8 cellular contexts compared by ENCODE assay signal in the genomic region with DNA sequence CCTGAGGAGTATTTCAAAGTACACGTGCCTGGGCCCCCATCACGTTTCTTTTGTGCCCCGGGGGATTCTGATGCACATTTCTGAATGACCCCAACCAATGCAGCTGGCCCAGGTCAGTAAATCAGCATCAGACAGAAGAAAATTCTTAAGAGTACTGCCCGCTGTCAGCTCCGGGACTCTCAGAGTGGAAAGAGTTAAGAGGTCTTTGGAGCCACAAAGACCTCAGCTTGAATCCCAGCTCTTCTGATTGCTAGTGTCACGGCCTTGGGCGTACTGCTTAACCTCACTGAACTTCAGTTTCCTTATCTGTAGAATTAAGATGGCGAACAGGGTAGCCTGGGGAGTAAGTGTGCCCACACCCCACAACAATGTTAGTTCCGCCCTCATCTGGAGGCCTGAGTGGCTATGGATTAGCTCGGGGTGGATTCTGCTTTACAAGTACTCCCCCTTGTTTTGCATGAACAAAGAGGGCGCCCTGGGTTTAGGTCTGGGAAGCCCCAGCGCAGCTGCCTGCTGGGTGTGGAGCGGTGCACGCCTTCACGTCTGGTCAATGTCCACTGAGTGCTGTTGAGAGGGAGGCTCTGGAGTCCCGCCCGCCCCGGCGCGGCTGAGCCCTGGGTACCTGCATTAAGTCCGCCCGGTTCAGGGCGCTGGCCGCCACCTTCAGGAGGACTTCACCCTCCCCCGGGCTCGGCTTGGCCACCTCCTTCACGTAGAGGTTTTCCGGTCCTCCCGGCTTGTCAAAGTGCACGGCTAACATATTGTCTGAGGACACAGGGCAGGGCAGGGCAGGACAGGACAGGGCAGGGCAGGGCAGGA. TPM values are rescaled to one million over a fixed set of nuclear protein-coding genes. Genes with fewer than 3 reads are reported as not detected.
DNase-seq lines count a peak whose midpoint lies in the region; ATAC-seq, FAIRE-seq and TF ChIP-seq lines count a peak whose summit lies in the region.

No MANE protein-coding gene starts in this region.

- peaks cover 19% of the 10 kb centered on the region for H3K36me3 ChIP-seq in HAP-1 (replicated peaks)
- peaks cover 5 to 9% of the 10 kb centered on the region in 2 experiments; a peak in 3 of 5 replicates for H3K36me3 ChIP-seq in HepG2 (replicated peaks in 1 of 2; ENCODE audit: control insufficient read depth in 1 of 2, insufficient read depth in 2 of 2, low read length in 2 of 2)
- peaks cover 8 to 18% of the 10 kb centered on the region in 2 donors for H3K36me3 ChIP-seq in stomach smooth muscle (ENCODE audit: control insufficient read depth in 2 of 2, insufficient read depth in 2 of 2, low read length in 2 of 2)

- no peak for TF ChIP-seq RAD21 in HepG2 (CRISPR knock-in tag; IDR thresholded peaks at IDR 0.05)

- in situ Hi-C loops in HAP-1 (cut with MboI; ENCODE audit: low sequenced_read_pairs): loop anchor here (10.0 kb wide), 1 partner anchor 159 kb away; the partner anchor contains the start of gene ATAD2B
- in situ Hi-C loops in HepG2 (cut with HindIII; ENCODE audit: extremely low pct_ligation_motif_present, low pct_unique_long_range_greater_than_20kb): loop anchor here (10.0 kb wide), 1 partner anchor 81 kb away; no protein-coding TSS in a partner anchor

- CTCF ChIA-PET in HepG2 (lab: Yijun Ruan, JAX; ENCODE audit: low intra/inter-chr PET ratio, low total read pairs): interaction anchor here (0.6 to 3.5 kb wide), 6 partner anchors 40 to 157 kb away, joined by 4 to 71 read pairs (median 8); partner anchors contain the start of gene ATAD2B

- intact Hi-C loops in HepG2 (cut with micrococcal nuclease; ENCODE audit: unreplicated experiment): loop anchor here (1.0 to 5.0 kb wide), 6 partner anchors 36 to 261 kb away; partner anchors contain the start of genes ATAD2B, FAM228B, PFN4 and WDCP

- no peaks in the 10 kb centered on the region for H3K27me3 ChIP-seq in HAP-1 (ENCODE audit: low read depth)
- no peaks in the 10 kb centered on the region; a peak in 1 of 5 replicates for H3K27me3 ChIP-seq in HepG2 (ENCODE audit: control insufficient read depth in 1 of 2, insufficient read depth in 2 of 2, low read length in 2 of 2)
- H3K27me3 ChIP-seq in stomach smooth muscle (ENCODE audit: control insufficient read depth in 1 of 2, insufficient read depth in 2 of 2, low read length in 2 of 2): no peaks in the 10 kb centered on the region

- H2AFZ ChIP-seq in HepG2 (ENCODE audit: low read length): peak overlapping the region; percentile 69

- POLR2A ChIA-PET in HepG2 (lab: Yijun Ruan, JAX): interaction anchor here (0.6 to 3.4 kb wide), 43 partner anchors 7 to 630 kb away, joined by 3 to 99 read pairs (median 5); partner anchors contain the start of genes ATAD2B, FAM228B, ITSN2 and PFN4

- WGBS in HepG2 (ENCODE audit: low lambda C conversion rate): under 1% methylated on average over 21 of the region's 30 CpGs

- H3K4me3 ChIP-seq in HAP-1 (peak overlapping the region; percentile 47), HepG2 (replicated peaks in 1 of 3; ENCODE audit: insufficient read depth in 1 of 3, low read depth in 2 of 3, low read length in 3 of 3) (peak overlapping the region; percentile 67 to 84 (median 74)), stomach smooth muscle (ENCODE audit: low read length in 2 of 2) (peak overlapping the region; percentile 75 to 80)

- peak; percentile 92 for ATAC-seq in HepG2

- H3K9ac ChIP-seq in HepG2 (ENCODE audit: insufficient read depth, low read depth, low read length): peak overlapping the region; percentile 79
- H3K9ac ChIP-seq in stomach smooth muscle (ENCODE audit: low read length in 2 of 2): peak overlapping the region; percentile 69 to 74

- no peaks in the 10 kb centered on the region for H4K20me1 ChIP-seq in HepG2 (ENCODE audit: insufficient read depth, low read length)

- TF ChIP-seq CTCF in 22Rv1 (IDR thresholded peaks at IDR 0.05) (no peak), HepG2 (CRISPR knock-in tag; IDR thresholded peaks at IDR 0.05) (no peak)

- peak in 1 of 2 experiments; percentile 65; a peak in 1 of 4 replicates for TF ChIP-seq EP300 in HepG2 (IDR thresholded peaks at IDR 0.05; ENCODE audit: low read depth in 2 of 2, low read length in 2 of 2)
- peak; percentile 46; the same call in 1 of the 2 replicates for TF ChIP-seq EP300 in HepG2 (CRISPR knock-in tag; IDR thresholded peaks at IDR 0.05; ENCODE audit: borderline replicate concordance)

- TF ChIP-seq POLR2A in HepG2 (IDR thresholded peaks at IDR 0.05; ENCODE audit: insufficient read depth in 1 of 2, low read depth in 2 of 2, low read length in 2 of 2): peak; percentile 71 to 85; a peak in 3 of 4 replicates

- 0 out of 2 replicates have a peak overlapping the region, but pooled peaks have one; percentile 13 for H3K27ac ChIP-seq in 22Rv1
- peak overlapping the region; percentile 70 for H3K27ac ChIP-seq in cingulate gyrus (ENCODE audit: low read depth, low read length)
- H3K27ac ChIP-seq in HepG2 (ENCODE audit: extremely low read length, insufficient read depth, low read length): peak overlapping the region; percentile 89
- peak overlapping the region; percentile 88 for H3K27ac ChIP-seq in stomach smooth muscle (ENCODE audit: low read length)

- H3K79me2 ChIP-seq in HepG2 (ENCODE audit: insufficient read depth, low read length): no peaks in the 10 kb centered on the region

- H3K4me2 ChIP-seq in HepG2 (ENCODE audit: low read depth, low read length): peak overlapping the region; percentile 91

- TSS peak; percentile 62 for BruUV-seq in HepG2 (replicated peaks; lab: Mats Ljungman, UMichigan)

- peaks cover 8% of the 10 kb centered on the region for H3K4me1 ChIP-seq in HAP-1
- peaks cover 22% of the 10 kb centered on the region for H3K4me1 ChIP-seq in HepG2 (ENCODE audit: insufficient read depth, low read length)
- H3K4me1 ChIP-seq in stomach smooth muscle (ENCODE audit: control insufficient read depth, insufficient read depth, low read length): peaks cover 21% of the 10 kb centered on the region

- DNase-seq in GM04504 (ENCODE audit: low read depth) (peak; percentile 56), HAP-1 (ENCODE audit: low spot score in 2 of 2) (peak; percentile 92 to 94), LHCN-M2 (ENCODE audit: low read depth) (peak; percentile 92), SHP77 treated with DMSO at 0.1 percent for 48 hours (lab: John Stamatoyannopoulos, UW) (peak; percentile 67), HepG2 (ENCODE audit: low spot score) (peak; percentile 98)

- H3K9me3 ChIP-seq in HAP-1 (no peaks in the 10 kb centered on the region), HepG2 (ENCODE audit: low read length) (no peaks in the 10 kb centered on the region), stomach smooth muscle (ENCODE audit: control insufficient read depth in 2 of 2, low read length in 2 of 2) (no peaks in the 10 kb centered on the region)

- peak; percentile 97 for FAIRE-seq in HepG2 (lab: Jason Lieb, UNC)

RNA-seq across cellular contexts. Expression of gene TP53I3, which starts 0.9 kb away (rescaled TPM):
- total RNA-seq in LHCN-M2 (2014; rRNA removed) (101 and 119 TPM in 2 replicates), HepG2 (2016; rRNA removed; fragmentation: Illumina TruSeq; extraction: Trizol) (44.1 and 48.2 TPM in 2 replicates)
- 113 TPM for polyA plus RNA-seq in LHCN-M2 (2012)
- 20.7 and 22.2 TPM in 2 replicates for total RNA-seq in HepG2 (2016; cell fraction: cytosol; rRNA removed; fragmentation: Illumina TruSeq; extraction: Trizol; ENCODE audit: low read depth)
- 42.9 and 49.7 TPM in 2 replicates for total RNA-seq in HepG2 (2016; cell fraction: insoluble cytoplasmic fraction; rRNA removed; fragmentation: Illumina TruSeq; extraction: Trizol)
- total RNA-seq in HepG2 (2016; cell fraction: membrane; rRNA removed; fragmentation: Illumina TruSeq; extraction: Trizol): 24.0 and 30.6 TPM in 2 replicates
- 28.3 and 28.4 TPM in 2 replicates for total RNA-seq in HepG2 (2016; cell fraction: nucleus; rRNA removed; fragmentation: Illumina TruSeq; extraction: Trizol)
- polyA plus RNA-seq in HepG2 (2011; rRNA removed): 24.6 and 25.0 TPM in 2 replicates
- polyA plus RNA-seq in HepG2 (2011; cell fraction: cytosol; rRNA removed): 21.0 and 30.0 TPM in 2 replicates
- polyA plus RNA-seq in HepG2 (2011; cell fraction: nucleus; rRNA removed): 49.6 and 56.9 TPM in 2 replicates
- polyA plus RNA-seq in HepG2 (2012): 12.6 and 13.5 TPM in 2 replicates
- 21.7 and 25.2 TPM in 2 replicates for polyA plus RNA-seq in HepG2 (2016; cell fraction: cytosol; fragmentation: Illumina TruSeq; extraction: Trizol; ENCODE audit: low read depth)
- polyA plus RNA-seq in HepG2 (2016; cell fraction: insoluble cytoplasmic fraction; fragmentation: Illumina TruSeq; extraction: Trizol; ENCODE audit: low read depth): 42.5 and 45.3 TPM in 2 replicates
- polyA plus RNA-seq in HepG2 (2016; cell fraction: membrane; fragmentation: Illumina TruSeq; extraction: Trizol; ENCODE audit: low read depth): 19.9 and 20.6 TPM in 2 replicates
- polyA plus RNA-seq in HepG2 (2016; cell fraction: nucleus; fragmentation: Illumina TruSeq; extraction: Trizol; ENCODE audit: insufficient read depth, low read depth): 57.4 and 58.7 TPM in 2 replicates
- 28.4 and 29.9 TPM in 2 replicates for polyA minus RNA-seq in HepG2 (2011; rRNA and poly(A)+ RNA removed; ENCODE audit: low replicate concordance)
- 7.3 and 10.7 TPM in 2 replicates for polyA minus RNA-seq in HepG2 (2011; cell fraction: cytosol; rRNA and poly(A)+ RNA removed)
- polyA minus RNA-seq in HepG2 (2011; cell fraction: nucleus; rRNA and poly(A)+ RNA removed): 11.7 and 12.7 TPM in 2 replicates

RNA-seq across cellular contexts. Expression of gene SF3B6, which starts 7.7 kb away (rescaled TPM):
- total RNA-seq in LHCN-M2 (2014; rRNA removed): 130 and 144 TPM in 2 replicates
- 129 TPM for polyA plus RNA-seq in LHCN-M2 (2012)
- total RNA-seq in HepG2 (2016; rRNA removed; fragmentation: Illumina TruSeq; extraction: Trizol): 182 and 254 TPM in 2 replicates
- total RNA-seq in HepG2 (2016; cell fraction: cytosol; rRNA removed; fragmentation: Illumina TruSeq; extraction: Trizol; ENCODE audit: low read depth): 45.9 and 48.0 TPM in 2 replicates
- total RNA-seq in HepG2 (2016; cell fraction: insoluble cytoplasmic fraction; rRNA removed; fragmentation: Illumina TruSeq; extraction: Trizol): 184 and 279 TPM in 2 replicates
- total RNA-seq in HepG2 (2016; cell fraction: membrane; rRNA removed; fragmentation: Illumina TruSeq; extraction: Trizol): 58.5 and 66.4 TPM in 2 replicates
- total RNA-seq in HepG2 (2016; cell fraction: nucleus; rRNA removed; fragmentation: Illumina TruSeq; extraction: Trizol): 61.8 and 72.9 TPM in 2 replicates
- polyA plus RNA-seq in HepG2 (2011; rRNA removed): 140 and 177 TPM in 2 replicates
- 101 and 135 TPM in 2 replicates for polyA plus RNA-seq in HepG2 (2011; cell fraction: cytosol; rRNA removed)
- polyA plus RNA-seq in HepG2 (2011; cell fraction: nucleus; rRNA removed): 24.9 and 35.7 TPM in 2 replicates
- 159 and 167 TPM in 2 replicates for polyA plus RNA-seq in HepG2 (2012)
- 35.5 and 45.7 TPM in 2 replicates for polyA plus RNA-seq in HepG2 (2016; cell fraction: cytosol; fragmentation: Illumina TruSeq; extraction: Trizol; ENCODE audit: low read depth)
- 279 and 313 TPM in 2 replicates for polyA plus RNA-seq in HepG2 (2016; cell fraction: insoluble cytoplasmic fraction; fragmentation: Illumina TruSeq; extraction: Trizol; ENCODE audit: low read depth)
- polyA plus RNA-seq in HepG2 (2016; cell fraction: membrane; fragmentation: Illumina TruSeq; extraction: Trizol; ENCODE audit: low read depth): 54.3 and 63.6 TPM in 2 replicates
- 127 TPM in 2 replicates for polyA plus RNA-seq in HepG2 (2016; cell fraction: nucleus; fragmentation: Illumina TruSeq; extraction: Trizol; ENCODE audit: insufficient read depth, low read depth)
- polyA minus RNA-seq in HepG2 (2011; rRNA and poly(A)+ RNA removed; ENCODE audit: low replicate concordance): 17.1 and 27.0 TPM in 2 replicates
- 30.5 and 35.6 TPM in 2 replicates for polyA minus RNA-seq in HepG2 (2011; cell fraction: cytosol; rRNA and poly(A)+ RNA removed)
- 21.8 and 26.1 TPM in 2 replicates for polyA minus RNA-seq in HepG2 (2011; cell fraction: nucleus; rRNA and poly(A)+ RNA removed)

RNA-seq across cellular contexts. Expression of gene FKBP1B, which starts 34.2 kb away (rescaled TPM):
- total RNA-seq in LHCN-M2 (2014; rRNA removed) (9.3 and 11.7 TPM in 2 replicates), HepG2 (2016; rRNA removed; fragmentation: Illumina TruSeq; extraction: Trizol) (35.2 and 36.8 TPM in 2 replicates)
- polyA plus RNA-seq in LHCN-M2 (2012): 9.4 TPM
- total RNA-seq in HepG2 (2016; cell fraction: cytosol; rRNA removed; fragmentation: Illumina TruSeq; extraction: Trizol; ENCODE audit: low read depth): 55.0 and 71.6 TPM in 2 replicates
- 34.9 and 36.5 TPM in 2 replicates for total RNA-seq in HepG2 (2016; cell fraction: insoluble cytoplasmic fraction; rRNA removed; fragmentation: Illumina TruSeq; extraction: Trizol)
- total RNA-seq in HepG2 (2016; cell fraction: membrane; rRNA removed; fragmentation: Illumina TruSeq; extraction: Trizol): 58.1 and 75.9 TPM in 2 replicates
- total RNA-seq in HepG2 (2016; cell fraction: nucleus; rRNA removed; fragmentation: Illumina TruSeq; extraction: Trizol): 12.0 and 18.4 TPM in 2 replicates
- 96.3 and 103 TPM in 2 replicates for polyA plus RNA-seq in HepG2 (2011; rRNA removed)
- 87.0 and 103 TPM in 2 replicates for polyA plus RNA-seq in HepG2 (2011; cell fraction: cytosol; rRNA removed)
- 33.1 and 49.7 TPM in 2 replicates for polyA plus RNA-seq in HepG2 (2011; cell fraction: nucleus; rRNA removed)
- 47.5 and 47.8 TPM in 2 replicates for polyA plus RNA-seq in HepG2 (2012)
- 73.6 and 97.4 TPM in 2 replicates for polyA plus RNA-seq in HepG2 (2016; cell fraction: cytosol; fragmentation: Illumina TruSeq; extraction: Trizol; ENCODE audit: low read depth)
- polyA plus RNA-seq in HepG2 (2016; cell fraction: insoluble cytoplasmic fraction; fragmentation: Illumina TruSeq; extraction: Trizol; ENCODE audit: low read depth): 41.3 and 48.9 TPM in 2 replicates
- 69.3 and 86.0 TPM in 2 replicates for polyA plus RNA-seq in HepG2 (2016; cell fraction: membrane; fragmentation: Illumina TruSeq; extraction: Trizol; ENCODE audit: low read depth)
- polyA plus RNA-seq in HepG2 (2016; cell fraction: nucleus; fragmentation: Illumina TruSeq; extraction: Trizol; ENCODE audit: insufficient read depth, low read depth): 29.4 and 29.5 TPM in 2 replicates
- polyA minus RNA-seq in HepG2 (2011; rRNA and poly(A)+ RNA removed; ENCODE audit: low replicate concordance): 52.4 TPM in 1 of 2 replicates, not detected in the other
- polyA minus RNA-seq in HepG2 (2011; cell fraction: cytosol; rRNA and poly(A)+ RNA removed): 15.2 and 16.6 TPM in 2 replicates
- polyA minus RNA-seq in HepG2 (2011; cell fraction: nucleus; rRNA and poly(A)+ RNA removed): 10.4 and 15.9 TPM in 2 replicates

RNA-seq across cellular contexts. Expression of gene WDCP, which starts 36.6 kb away (rescaled TPM):
- total RNA-seq in LHCN-M2 (2014; rRNA removed): 12.3 and 14.3 TPM in 2 replicates
- polyA plus RNA-seq in LHCN-M2 (2012): 4.0 TPM
- total RNA-seq in HepG2 (2016; rRNA removed; fragmentation: Illumina TruSeq; extraction: Trizol): 22.6 and 39.4 TPM in 2 replicates
- 3.2 and 3.4 TPM in 2 replicates for total RNA-seq in HepG2 (2016; cell fraction: cytosol; rRNA removed; fragmentation: Illumina TruSeq; extraction: Trizol; ENCODE audit: low read depth)
- 23.3 and 42.2 TPM in 2 replicates for total RNA-seq in HepG2 (2016; cell fraction: insoluble cytoplasmic fraction; rRNA removed; fragmentation: Illumina TruSeq; extraction: Trizol)
- 12.6 and 14.9 TPM in 2 replicates for total RNA-seq in HepG2 (2016; cell fraction: membrane; rRNA removed; fragmentation: Illumina TruSeq; extraction: Trizol)
- 18.0 and 19.2 TPM in 2 replicates for total RNA-seq in HepG2 (2016; cell fraction: nucleus; rRNA removed; fragmentation: Illumina TruSeq; extraction: Trizol)
- 17.4 and 20.6 TPM in 2 replicates for polyA plus RNA-seq in HepG2 (2011; rRNA removed)
- 10.3 and 15.6 TPM in 2 replicates for polyA plus RNA-seq in HepG2 (2011; cell fraction: cytosol; rRNA removed)
- 17.4 and 19.0 TPM in 2 replicates for polyA plus RNA-seq in HepG2 (2011; cell fraction: nucleus; rRNA removed)
- polyA plus RNA-seq in HepG2 (2012): 12.5 and 13.0 TPM in 2 replicates
- polyA plus RNA-seq in HepG2 (2016; cell fraction: cytosol; fragmentation: Illumina TruSeq; extraction: Trizol; ENCODE audit: low read depth): 1.0 and 1.3 TPM in 2 replicates
- polyA plus RNA-seq in HepG2 (2016; cell fraction: insoluble cytoplasmic fraction; fragmentation: Illumina TruSeq; extraction: Trizol; ENCODE audit: low read depth): 20.9 and 21.5 TPM in 2 replicates
- polyA plus RNA-seq in HepG2 (2016; cell fraction: membrane; fragmentation: Illumina TruSeq; extraction: Trizol; ENCODE audit: low read depth): 3.5 and 4.4 TPM in 2 replicates
- polyA plus RNA-seq in HepG2 (2016; cell fraction: nucleus; fragmentation: Illumina TruSeq; extraction: Trizol; ENCODE audit: insufficient read depth, low read depth): 20.8 and 24.4 TPM in 2 replicates
- polyA minus RNA-seq in HepG2 (2011; rRNA and poly(A)+ RNA removed; ENCODE audit: low replicate concordance): 60.3 and 78.7 TPM in 2 replicates
- polyA minus RNA-seq in HepG2 (2011; cell fraction: cytosol; rRNA and poly(A)+ RNA removed): 10.6 and 13.8 TPM in 2 replicates
- 14.5 and 19.5 TPM in 2 replicates for polyA minus RNA-seq in HepG2 (2011; cell fraction: nucleus; rRNA and poly(A)+ RNA removed)

RNA-seq across cellular contexts. Expression of gene PFN4, which starts 39.4 kb away (rescaled TPM):
- 0.63 and 1.7 TPM in 2 replicates for total RNA-seq in LHCN-M2 (2014; rRNA removed)
- 0.84 TPM for polyA plus RNA-seq in LHCN-M2 (2012)
- 0.20 TPM in 1 of 2 replicates, not detected in the other for total RNA-seq in HepG2 (2016; rRNA removed; fragmentation: Illumina TruSeq; extraction: Trizol)
- total RNA-seq in HepG2 (2016; cell fraction: cytosol; rRNA removed; fragmentation: Illumina TruSeq; extraction: Trizol; ENCODE audit: low read depth): 0.30 TPM in 1 of 2 replicates, not detected in the other
- total RNA-seq in HepG2 (2016; cell fraction: insoluble cytoplasmic fraction; rRNA removed; fragmentation: Illumina TruSeq; extraction: Trizol): 0.27 TPM in 1 of 2 replicates, not detected in the other
- total RNA-seq in HepG2 (2016; cell fraction: membrane; rRNA removed; fragmentation: Illumina TruSeq; extraction: Trizol): not detected in 2 replicates
- total RNA-seq in HepG2 (2016; cell fraction: nucleus; rRNA removed; fragmentation: Illumina TruSeq; extraction: Trizol): not detected in 2 replicates
- 0.12 TPM in 1 of 2 replicates, not detected in the other for polyA plus RNA-seq in HepG2 (2011; rRNA removed)
- not detected in 2 replicates for polyA plus RNA-seq in HepG2 (2011; cell fraction: cytosol; rRNA removed)
- polyA plus RNA-seq in HepG2 (2011; cell fraction: nucleus; rRNA removed): not detected in 2 replicates
- not detected in 2 replicates for polyA plus RNA-seq in HepG2 (2012)
- 0.29 TPM in 1 of 2 replicates, not detected in the other for polyA plus RNA-seq in HepG2 (2016; cell fraction: cytosol; fragmentation: Illumina TruSeq; extraction: Trizol; ENCODE audit: low read depth)
- not detected in 2 replicates for polyA plus RNA-seq in HepG2 (2016; cell fraction: insoluble cytoplasmic fraction; fragmentation: Illumina TruSeq; extraction: Trizol; ENCODE audit: low read depth)
- not detected in 2 replicates for polyA plus RNA-seq in HepG2 (2016; cell fraction: membrane; fragmentation: Illumina TruSeq; extraction: Trizol; ENCODE audit: low read depth)
- not detected in 2 replicates for polyA plus RNA-seq in HepG2 (2016; cell fraction: nucleus; fragmentation: Illumina TruSeq; extraction: Trizol; ENCODE audit: insufficient read depth, low read depth)
- not detected in 2 replicates for polyA minus RNA-seq in HepG2 (2011; rRNA and poly(A)+ RNA removed; ENCODE audit: low replicate concordance)
- not detected in 2 replicates for polyA minus RNA-seq in HepG2 (2011; cell fraction: cytosol; rRNA and poly(A)+ RNA removed)
- not detected in 2 replicates for polyA minus RNA-seq in HepG2 (2011; cell fraction: nucleus; rRNA and poly(A)+ RNA removed)

Comparison
In these comparisons a context has a peak if more than half of its experiments do, and no peak if none do; other contexts are left out.
1. Peak in every context shown above with its lines: DNase-seq, ATAC-seq, H3K4me3 ChIP-seq and H3K27ac ChIP-seq.
2. H3K27ac ChIP-seq: peak in every context shown above with its lines; median percentile 89 in HepG2; 88 in stomach smooth muscle; 70 in cingulate gyrus; 13 in 22Rv1.